Comparison of ENCODE assay signal across 9 cellular contexts in the genomic region with DNA sequence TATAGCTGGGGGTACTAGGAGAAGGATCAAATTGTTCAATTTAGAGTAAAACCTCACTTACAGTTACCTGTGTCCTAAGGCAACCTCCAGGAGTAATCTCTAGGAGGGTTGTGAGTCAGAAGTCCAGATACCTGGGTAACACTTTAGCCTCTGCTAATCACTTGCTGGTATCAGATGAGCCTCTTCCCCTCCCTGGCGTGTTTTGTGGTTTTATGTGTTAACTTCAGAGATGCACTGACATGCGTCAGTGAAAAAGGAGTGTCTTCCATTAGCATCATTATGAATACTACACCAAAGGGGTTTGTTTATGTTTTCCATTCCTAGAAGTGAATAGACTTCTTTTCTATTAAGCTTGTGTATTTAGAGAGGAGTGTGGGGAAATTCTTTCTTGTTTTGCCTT.
DNase-seq lines count a peak whose midpoint lies in the region; ATAC-seq and TF ChIP-seq lines count a peak whose summit lies in the region.
"Had no signal": no experiment of that assay in that cellular context is flagged by ENCODE, and none has a peak within 500 bp of the region (broad histone marks: within the 10 kb centered on the region; RNA-seq: fewer than 3 reads in every experiment).

No MANE protein-coding gene starts in this region.

- no peaks in the 10 kb centered on the region for H3K27me3 Mint-ChIP-seq in activated CD4-positive, alpha-beta T cell treated with anti-CD3 and anti-CD28 coated beads, Interleukin-2, amount 10 ng/mL, durations not matched to agents 24 days and 14 days

- peak; percentile 22 for DNase-seq in GM13976 (ENCODE audit: low spot score)
- DNase-seq in activated CD4-positive, alpha-beta T cell treated with anti-CD3 and anti-CD28 coated beads, Interleukin-2, amount 10 ng/mL, durations not matched to agents 24 days and 14 days = peak; percentile 86
- no peak for DNase-seq in left colon
- no peak for DNase-seq in ovary
- no peak for DNase-seq in stomach
- no peak for DNase-seq in dedifferentiated amniotic fluid mesenchymal stem cell (ENCODE audit: extremely low spot score)
- DNase-seq: sigmoid colon had no signal

- no peaks in the 10 kb centered on the region for H3K9me3 Mint-ChIP-seq in activated CD4-positive, alpha-beta T cell treated with anti-CD3 and anti-CD28 coated beads, Interleukin-2, amount 10 ng/mL, durations not matched to agents 24 days and 14 days

- H3K27ac ChIP-seq in ovary (no peak overlapping the region), stomach (no peak overlapping the region)
- H3K27ac ChIP-seq: sigmoid colon had no signal

- TF ChIP-seq CTCF in GM13976 (IDR thresholded peaks at IDR 0.05; ENCODE audit: borderline replicate concordance, control extremely low read depth, extremely low read depth, insufficient read depth, missing control alignments) = no peak
- TF ChIP-seq CTCF in ovary (IDR thresholded peaks at IDR 0.05) = no peak
- no peak for TF ChIP-seq CTCF in stomach (IDR thresholded peaks at IDR 0.05)

- peak; percentile 58 for ATAC-seq in HG02870 (IDR thresholded peaks at IDR 0.05; ENCODE audit: unreplicated experiment)
- ATAC-seq in left colon = peak; percentile 24
- ATAC-seq in GM18519 (IDR thresholded peaks at IDR 0.05; ENCODE audit: low FRiP score, unreplicated experiment) = no peak

- peak overlapping the region; percentile 70 for H3K27ac Mint-ChIP-seq in activated CD4-positive, alpha-beta T cell treated with anti-CD3 and anti-CD28 coated beads, Interleukin-2, amount 10 ng/mL, durations not matched to agents 24 days and 14 days

- peaks cover 10% of the 10 kb centered on the region for H3K4me1 ChIP-seq in ovary (ENCODE audit: insufficient read depth)
- H3K4me1 ChIP-seq in stomach = peaks cover 0 to 31% (median 21%) of the 10 kb centered on the region in 4 donors

- intact Hi-C loops in activated CD4-positive, alpha-beta T cell treated with anti-CD3 and anti-CD28 coated beads, Interleukin-2, amount 10 ng/mL, durations not matched to agents 24 days and 14 days (cut with micrococcal nuclease) = loop anchor here (2.0 to 5.0 kb wide), 3 partner anchors 39 to 47 kb away; no protein-coding TSS in a partner anchor
- intact Hi-C loops in left colon (cut with DNase I, micrococcal nuclease) (no loop called here), ovary (cut with DNase I) (no loop called here), stomach (cut with DNase I; ENCODE audit: low total_unique reads) (no loop called here)

- H3K4me3 Mint-ChIP-seq in activated CD4-positive, alpha-beta T cell treated with anti-CD3 and anti-CD28 coated beads, Interleukin-2, amount 10 ng/mL, durations not matched to agents 24 days and 14 days = peak overlapping the region; percentile 17

- peaks cover 32% of the 10 kb centered on the region for H3K4me1 Mint-ChIP-seq in activated CD4-positive, alpha-beta T cell treated with anti-CD3 and anti-CD28 coated beads, Interleukin-2, amount 10 ng/mL, durations not matched to agents 24 days and 14 days

- no peaks in the 10 kb centered on the region for H3K36me3 ChIP-seq in ovary
- no peaks in the 10 kb centered on the region for H3K36me3 ChIP-seq in stomach
- H3K36me3 ChIP-seq: sigmoid colon had no signal

- no peak for TF ChIP-seq POLR2A in ovary (IDR thresholded peaks at IDR 0.05)
- TF ChIP-seq POLR2A in stomach (IDR thresholded peaks at IDR 0.05) = no peak

- H3K27me3 ChIP-seq in ovary (no peaks in the 10 kb centered on the region), stomach (no peaks in the 10 kb centered on the region)
- H3K27me3 ChIP-seq: sigmoid colon had no signal

- H3K9me3 ChIP-seq in ovary (no peaks in the 10 kb centered on the region), stomach (no peaks in the 10 kb centered on the region)
- H3K9me3 ChIP-seq: sigmoid colon had no signal

- peaks cover 5% of the 10 kb centered on the region for H3K36me3 Mint-ChIP-seq in activated CD4-positive, alpha-beta T cell treated with anti-CD3 and anti-CD28 coated beads, Interleukin-2, amount 10 ng/mL, durations not matched to agents 24 days and 14 days (ENCODE audit: low read depth)

- 94 to 95% (median 95%) methylated on average over 2 of the region's 2 CpGs for WGBS in ovary, 3 donors
- WGBS in stomach, 5 donors = 55 to 80% (median 71%) methylated on average over 2 of the region's 2 CpGs

- no peak for TF ChIP-seq EP300 in ovary (IDR thresholded peaks at IDR 0.05)
- TF ChIP-seq EP300 in stomach (IDR thresholded peaks at IDR 0.05) = no peak

- H3K4me3 ChIP-seq in ovary (no peak overlapping the region), stomach (no peak overlapping the region)
- H3K4me3 ChIP-seq: sigmoid colon had no signal

- in situ Hi-C loops in GM13976 (cut with MboI; ENCODE audit: low sequenced_read_pairs, unreplicated experiment) = no loop called here

Comparison
In these comparisons a context has a peak if more than half of its experiments do, and no peak if none do; other contexts are left out.
1. DNase-seq: peak in GM13976 (single experiment) and activated CD4-positive, alpha-beta T cell treated with anti-CD3 and anti-CD28 coated beads, Interleukin-2, amount 10 ng/mL, durations not matched to agents 24 days and 14 days (single experiment); none in left colon (0 of 2), ovary (0 of 5), stomach (single experiment) and dedifferentiated amniotic fluid mesenchymal stem cell (single experiment).